In genomic region chr19:50024719-50025021, GRCh38 we compare ENCODE assay signal across 8 cellular contexts. TPM values are rescaled to one million over a fixed set of nuclear protein-coding genes. Genes with fewer than 3 reads are reported as not detected.
A peak's percentile ranks its signal among the peaks of the same experiment; 100 is the strongest.
DNase-seq lines count a peak whose midpoint lies in the region; ATAC-seq and TF ChIP-seq lines count a peak whose summit lies in the region.

No MANE protein-coding gene starts in this region.

- TF ChIP-seq CTCF in PC-3 (conservative IDR thresholded peaks at IDR 0.05; ENCODE audit: low read depth, low read length): no peak
- TF ChIP-seq CTCF in fibroblast of lung (conservative IDR thresholded peaks at IDR 0.05 in 1 of 2, IDR thresholded peaks at IDR 0.05 in 1 of 2; ENCODE audit: low read depth in 1 of 2, low read length in 2 of 2): no peak
- no peak for TF ChIP-seq CTCF in gastrocnemius medialis (IDR thresholded peaks at IDR 0.05 in 4 of 5, conservative IDR thresholded peaks at IDR 0.05 in 1 of 5)

- H3K4me2 ChIP-seq in PC-3 (ENCODE audit: low read length) (peak overlapping the region; percentile 98), fibroblast of lung (ENCODE audit: extremely low read depth, insufficient read depth, low read length) (peak overlapping the region; percentile 91)

- POLR2A ChIA-PET in PC-3 (lab: Charles Lee; ENCODE audit: unreplicated experiment): no interaction called here

- H2AFZ ChIP-seq in PC-3 (ENCODE audit: low read length) (peak overlapping the region; percentile 94), fibroblast of lung (ENCODE audit: low read length) (peak overlapping the region; percentile 95)

- H3K79me2 ChIP-seq in PC-3 (ENCODE audit: low read length): peaks cover 84% of the 10 kb centered on the region
- peaks cover 44% of the 10 kb centered on the region for H3K79me2 ChIP-seq in fibroblast of lung (ENCODE audit: control insufficient read depth, insufficient read depth, low read length)

- BruUV-seq in PC-3 (replicated peaks; lab: Mats Ljungman, UMichigan): TSS peak; percentile 82

- H3K36me3 ChIP-seq in PC-3 (ENCODE audit: low read depth, low read length): peaks cover 9% of the 10 kb centered on the region
- no peaks in the 10 kb centered on the region for H3K36me3 ChIP-seq in fibroblast of lung (ENCODE audit: control insufficient read depth, insufficient read depth, low read length)
- peaks cover 0 to 8% of the 10 kb centered on the region in 2 donors for H3K36me3 ChIP-seq in gastrocnemius medialis

- no peak for DNase-seq in PC-3
- no peak for DNase-seq in fibroblast of lung (ENCODE audit: low read depth in 2 of 2)
- DNase-seq in gastrocnemius medialis: no peak
- no peak for DNase-seq in AG20443 (ENCODE audit: low spot score)

- intact Hi-C loops in PC-3 (cut with micrococcal nuclease): loop anchor here (1.0 to 10.0 kb wide), 2 partner anchors 20 to 90 kb away; no protein-coding TSS in a partner anchor
- intact Hi-C loops in gastrocnemius medialis (cut with DNase I; ENCODE audit: low total_unique reads): loop anchor here (1.0 to 5.0 kb wide), 7 partner anchors 20 to 1343 kb away; partner anchors contain the start of genes ALDH16A1, ATF5, CLDND2 and ETFB

- peak overlapping the region; percentile 95 for H3K4me3 ChIP-seq in PC-3 (ENCODE audit: low read length)
- peak overlapping the region; percentile 80 to 92 (median 91) for H3K4me3 ChIP-seq in fibroblast of lung (replicated peaks in 1 of 4; ENCODE audit: control extremely low read depth in 1 of 4, insufficient read depth in 1 of 4, low read depth in 3 of 4, low read length in 4 of 4)
- H3K4me3 ChIP-seq in gastrocnemius medialis: peak overlapping the region; percentile 93 to 99 (median 96)

- H3K27me3 ChIP-seq in PC-3 (ENCODE audit: low read length) (no peaks in the 10 kb centered on the region), fibroblast of lung (ENCODE audit: control insufficient read depth, insufficient read depth, low read length) (no peaks in the 10 kb centered on the region), gastrocnemius medialis (no peaks in the 10 kb centered on the region)

- no peaks in the 10 kb centered on the region for H3F3A ChIP-seq in PC-3 (ENCODE audit: low read length, unreplicated experiment)

- H3K9me3 ChIP-seq in PC-3 (ENCODE audit: low read length): no peaks in the 10 kb centered on the region
- no peaks in the 10 kb centered on the region for H3K9me3 ChIP-seq in fibroblast of lung (ENCODE audit: control insufficient read depth, insufficient read depth, low read depth, low read length)
- no peaks in the 10 kb centered on the region for H3K9me3 ChIP-seq in gastrocnemius medialis

- H3K4me1 ChIP-seq in PC-3 (ENCODE audit: insufficient read depth, low read length) (peaks cover 41% of the 10 kb centered on the region), fibroblast of lung (ENCODE audit: control insufficient read depth, extremely low read depth, insufficient read depth, low read length) (no peaks in the 10 kb centered on the region), gastrocnemius medialis (peaks cover 24 to 27% of the 10 kb centered on the region in 2 donors)

- peak; percentile 9 for ATAC-seq in GM21717 (IDR thresholded peaks at IDR 0.05; ENCODE audit: unreplicated experiment)
- peak; percentile 32 for ATAC-seq in PC-3
- ATAC-seq in gastrocnemius medialis: peak; percentile 2 to 8
- no peak for ATAC-seq in HG02571 (IDR thresholded peaks at IDR 0.05; ENCODE audit: unreplicated experiment)
- ATAC-seq in HG03378 (IDR thresholded peaks at IDR 0.05; ENCODE audit: unreplicated experiment): no peak
- no peak for ATAC-seq in GM21619 (IDR thresholded peaks at IDR 0.05; ENCODE audit: unreplicated experiment)

- CTCF ChIA-PET in PC-3 (lab: Charles Lee): no interaction called here

- H4K20me1 ChIP-seq in PC-3 (ENCODE audit: low read length) (0 out of 2 replicates have a peak, but pooled peaks cover 5% of the 10 kb centered on the region), fibroblast of lung (ENCODE audit: control insufficient read depth, extremely low read depth, insufficient read depth, low read length) (no peaks in the 10 kb centered on the region)

- no peaks in the 10 kb centered on the region for H3K9me2 ChIP-seq in PC-3 (replicated peaks; ENCODE audit: low read length)

- no peak for TF ChIP-seq POLR2A in gastrocnemius medialis (IDR thresholded peaks at IDR 0.05)

- in situ Hi-C loops in gastrocnemius medialis (cut with MboI; ENCODE audit: low sequenced_read_pairs in 4 of 4): no loop called here

- peak overlapping the region; percentile 62 for H3K27ac ChIP-seq in PC-3 (ENCODE audit: low read length)
- H3K27ac ChIP-seq in fibroblast of lung (ENCODE audit: insufficient read depth, low read length): peak overlapping the region; percentile 100
- H3K27ac ChIP-seq in gastrocnemius medialis: peak overlapping the region; percentile 90 to 98 (median 94)

- peak overlapping the region; percentile 91 for H3K9ac ChIP-seq in PC-3 (ENCODE audit: low read length)
- peak overlapping the region; percentile 97 for H3K9ac ChIP-seq in fibroblast of lung (ENCODE audit: insufficient read depth, low read length)

RNA-seq across cellular contexts. Expression of gene VRK3, which starts 0.5 kb away (rescaled TPM):
- total RNA-seq in PC-3 (2014; rRNA removed) (26.0 and 36.3 TPM in 2 replicates), fibroblast of lung (21.3 and 26.9 TPM in 2 replicates), gastrocnemius medialis (10 to 100 TPM; 36.0 to 52.8 (median 39.9) TPM)
- 40.6 and 40.9 TPM in 2 replicates for polyA plus RNA-seq in fibroblast of lung
- polyA plus RNA-seq in fibroblast of lung (2012): 25.9 and 29.3 TPM in 2 replicates
- polyA minus RNA-seq in fibroblast of lung (ENCODE audit: low replicate concordance): 15.3 and 38.0 TPM in 2 replicates

RNA-seq across cellular contexts. Expression of gene ZNF473, which starts 1.1 kb away (rescaled TPM):
- total RNA-seq in PC-3 (2014; rRNA removed): 18.4 and 18.5 TPM in 2 replicates
- 5.9 and 6.4 TPM in 2 replicates for total RNA-seq in fibroblast of lung
- 5.0 and 5.7 TPM in 2 replicates for polyA plus RNA-seq in fibroblast of lung
- polyA plus RNA-seq in fibroblast of lung (2012): 3.5 and 4.4 TPM in 2 replicates
- 5.0 and 17.2 TPM in 2 replicates for polyA minus RNA-seq in fibroblast of lung (ENCODE audit: low replicate concordance)
- 10 to 100 TPM in 2 of 4 donors, 1 to 10 TPM in 2; 4.6 to 12.2 (median 10.1) TPM for total RNA-seq in gastrocnemius medialis

Comparison
In these comparisons a context has a peak if more than half of its experiments do, and no peak if none do; other contexts are left out.
1. ATAC-seq: peak in GM21717 (single experiment), PC-3 (single experiment) and gastrocnemius medialis (2 of 2); none in HG02571 (single experiment), HG03378 (single experiment) and GM21619 (single experiment).
2. Peak in every context shown above with its lines, with median percentiles within 50 percentile points of each other: H3K27ac ChIP-seq and H3K4me3 ChIP-seq.